ENCODE assay signal across 8 cellular contexts in genomic region chr2:128473175-128474013, GRCh38.
A peak's percentile ranks its signal among the peaks of the same experiment; 100 is the strongest.
DNase-seq lines count a peak whose midpoint lies in the region; ATAC-seq and TF ChIP-seq lines count a peak whose summit lies in the region.

No MANE protein-coding gene starts in this region.

- H3K4me1 Mint-ChIP-seq in memory B cell = peaks cover 2% of the 10 kb centered on the region

- H3K4me2 ChIP-seq in BLaER1 = peak overlapping the region; percentile 96

- peak overlapping the region; percentile 39 for H3K9ac ChIP-seq in BLaER1

- H3K9me3 ChIP-seq in BLaER1 = peaks cover 36% of the 10 kb centered on the region
- H3K9me3 ChIP-seq in KOPT-K1 (ENCODE audit: insufficient read depth, low read length, poor library complexity, severe bottlenecking) = peaks cover 40% of the 10 kb centered on the region

- H3K9me3 Mint-ChIP-seq in memory B cell = peaks cover under 1% of the 10 kb centered on the region

- peak overlapping the region; percentile 59 for H3K4me3 ChIP-seq in BLaER1
- H3K4me3 ChIP-seq in astrocyte of the spinal cord (ENCODE audit: low read depth, low read length) = no peak overlapping the region

- peaks cover 50% of the 10 kb centered on the region for H3K4me1 ChIP-seq in BLaER1

- H3K27me3 ChIP-seq in BLaER1 = no peaks in the 10 kb centered on the region

- TF ChIP-seq CTCF in GM20000 (IDR thresholded peaks at IDR 0.05; ENCODE audit: extremely low read depth, missing control alignments) (no peak), astrocyte of the spinal cord (IDR thresholded peaks at IDR 0.05; ENCODE audit: low read depth, low read length) (no peak)

- peaks cover 2% of the 10 kb centered on the region for H3K36me3 Mint-ChIP-seq in memory B cell

- H3K4me3 Mint-ChIP-seq in memory B cell = peak overlapping the region; percentile 74

- H3K36me3 ChIP-seq in BLaER1 = peaks cover 49% of the 10 kb centered on the region
- H3K36me3 ChIP-seq in KOPT-K1 (ENCODE audit: insufficient read depth, low read length) = no peaks in the 10 kb centered on the region

- peaks cover 8% of the 10 kb centered on the region for H3K27me3 Mint-ChIP-seq in memory B cell

- in situ Hi-C loops in astrocyte of the spinal cord (cut with HindIII; ENCODE audit: low sequenced_read_pairs) = no loop called here

- H4K20me1 ChIP-seq in BLaER1 = peaks cover 43% of the 10 kb centered on the region

- peak; percentile 49 for DNase-seq in GM20000 (ENCODE audit: low spot score)
- DNase-seq in astrocyte of the spinal cord (ENCODE audit: low read depth, low spot score) = peak; percentile 2
- DNase-seq in memory B cell (ENCODE audit: low spot score in 2 of 2) = no peak
- DNase-seq in stromal cell of bone marrow (ENCODE audit: low read depth) = peak; percentile 44
- no peak for DNase-seq in inferior parietal cortex (ENCODE audit: extremely low spot score)
- DNase-seq in NCI-H345 treated with DMSO at 0.1 percent for 48 hours (lab: John Stamatoyannopoulos, UW; ENCODE audit: unreplicated experiment) = no peak

- H3K27ac ChIP-seq in BLaER1 (peak overlapping the region; percentile 69), KOPT-K1 (ENCODE audit: low read depth, low read length, poor library complexity, severe bottlenecking) (peak overlapping the region; percentile 100)

- no peak overlapping the region for H3K27ac Mint-ChIP-seq in memory B cell

- peak; percentile 38 for ATAC-seq in memory B cell (ENCODE audit: low read depth)

Comparison
In these comparisons a context has a peak if more than half of its experiments do, and no peak if none do; other contexts are left out.
1. DNase-seq: peak in GM20000 (single experiment), astrocyte of the spinal cord (single experiment) and stromal cell of bone marrow (single experiment); none in memory B cell (0 of 2), inferior parietal cortex (single experiment) and NCI-H345 treated with DMSO at 0.1 percent for 48 hours (single experiment).